ENCODE assay signal across 22 cellular contexts in genomic region chr14:78091361-78091760, GRCh38.
"Had no signal": no experiment of that assay in that cellular context is flagged by ENCODE, and none has a peak within 500 bp of the region (broad histone marks: within the 10 kb centered on the region; RNA-seq: fewer than 3 reads in every experiment).

No MANE protein-coding gene starts in this region.

- DNase-seq: heart right ventricle; islet precursor cell; left ventricle myocardium inferior; naive thymus-derived CD8-positive, alpha-beta T cell; nucleus accumbens; psoas muscle; right cardiac atrium; sigmoid colon; small intestine; spleen; stimulated activated CD4-positive, alpha-beta T cell treated with anti-CD3 and anti-CD28 coated beads, Interleukin-4, amount 100 ng/mL, for 24 hours; stimulated activated naive CD8-positive, alpha-beta T cell treated with anti-CD3 and anti-CD28 coated beads, Interleukin-15, Interleukin-2, amounts not matched to agents 100 U/mL and 50 U/mL, for 24 hours; tibial artery; uterus had no signal

- H3K4me1 Mint-ChIP-seq: memory B cell; naive thymus-derived CD8-positive, alpha-beta T cell; nephron; neural crest cell; stimulated activated effector memory CD8-positive, alpha-beta T cell treated with anti-CD3 and anti-CD28 coated beads, Interleukin-12 subunit alpha, Interleukin-12 subunit beta, amount 100 ng/mL, for 72 hours had no signal

- H3K9me3 ChIP-seq: heart right ventricle, left ventricle myocardium inferior, psoas muscle, sigmoid colon, spleen, suprapubic skin, thoracic aorta, tibial artery, uterus had no signal

- H3K79me2 ChIP-seq: hepatocyte, parathyroid adenoma had no signal

- H3K4me2 ChIP-seq: hepatocyte had no signal

- H2AFZ ChIP-seq: hepatocyte, parathyroid adenoma had no signal

- H3K9me3 Mint-ChIP-seq: memory B cell; nephron; neural crest cell; stimulated activated effector memory CD8-positive, alpha-beta T cell treated with anti-CD3 and anti-CD28 coated beads, Interleukin-12 subunit alpha, Interleukin-12 subunit beta, amount 100 ng/mL, for 72 hours had no signal

- H3K36me3 Mint-ChIP-seq: memory B cell; naive thymus-derived CD8-positive, alpha-beta T cell; stimulated activated effector memory CD8-positive, alpha-beta T cell treated with anti-CD3 and anti-CD28 coated beads, Interleukin-12 subunit alpha, Interleukin-12 subunit beta, amount 100 ng/mL, for 72 hours had no signal

- H3K4me3 Mint-ChIP-seq: memory B cell; naive thymus-derived CD8-positive, alpha-beta T cell; nephron; neural crest cell; stimulated activated effector memory CD8-positive, alpha-beta T cell treated with anti-CD3 and anti-CD28 coated beads, Interleukin-12 subunit alpha, Interleukin-12 subunit beta, amount 100 ng/mL, for 72 hours had no signal

- H3K36me3 ChIP-seq: heart right ventricle, left ventricle myocardium inferior, sigmoid colon, spleen, suprapubic skin, thoracic aorta, tibial artery, uterus had no signal

- ATAC-seq: heart right ventricle; naive thymus-derived CD8-positive, alpha-beta T cell; psoas muscle; right cardiac atrium; stimulated activated effector memory CD8-positive, alpha-beta T cell treated with anti-CD3 and anti-CD28 coated beads, Interleukin-12 subunit alpha, Interleukin-12 subunit beta, amount 100 ng/mL, for 72 hours; stimulated activated naive CD8-positive, alpha-beta T cell treated with anti-CD3 and anti-CD28 coated beads, Interleukin-15, Interleukin-2, amounts not matched to agents 100 U/mL and 50 U/mL, for 24 hours had no signal

- H3K27ac ChIP-seq: heart right ventricle, hepatocyte, left ventricle myocardium inferior, parathyroid adenoma, psoas muscle, sigmoid colon, spleen, suprapubic skin, thoracic aorta, tibial artery, uterus had no signal

- H3K4me1 ChIP-seq: heart right ventricle, left ventricle myocardium inferior, parathyroid adenoma, sigmoid colon, spleen, suprapubic skin, tibial artery, uterus had no signal

- H3K27me3 ChIP-seq: hepatocyte, sigmoid colon, suprapubic skin, uterus had no signal

- H3K27ac Mint-ChIP-seq: memory B cell; naive thymus-derived CD8-positive, alpha-beta T cell; nephron; stimulated activated effector memory CD8-positive, alpha-beta T cell treated with anti-CD3 and anti-CD28 coated beads, Interleukin-12 subunit alpha, Interleukin-12 subunit beta, amount 100 ng/mL, for 72 hours had no signal

- H3K4me3 ChIP-seq: heart right ventricle, hepatocyte, left ventricle myocardium inferior, psoas muscle, sigmoid colon, spleen, suprapubic skin, thoracic aorta, tibial artery, uterus had no signal
